Comparison of ENCODE assay signal across 8 cellular contexts in the genomic region with DNA sequence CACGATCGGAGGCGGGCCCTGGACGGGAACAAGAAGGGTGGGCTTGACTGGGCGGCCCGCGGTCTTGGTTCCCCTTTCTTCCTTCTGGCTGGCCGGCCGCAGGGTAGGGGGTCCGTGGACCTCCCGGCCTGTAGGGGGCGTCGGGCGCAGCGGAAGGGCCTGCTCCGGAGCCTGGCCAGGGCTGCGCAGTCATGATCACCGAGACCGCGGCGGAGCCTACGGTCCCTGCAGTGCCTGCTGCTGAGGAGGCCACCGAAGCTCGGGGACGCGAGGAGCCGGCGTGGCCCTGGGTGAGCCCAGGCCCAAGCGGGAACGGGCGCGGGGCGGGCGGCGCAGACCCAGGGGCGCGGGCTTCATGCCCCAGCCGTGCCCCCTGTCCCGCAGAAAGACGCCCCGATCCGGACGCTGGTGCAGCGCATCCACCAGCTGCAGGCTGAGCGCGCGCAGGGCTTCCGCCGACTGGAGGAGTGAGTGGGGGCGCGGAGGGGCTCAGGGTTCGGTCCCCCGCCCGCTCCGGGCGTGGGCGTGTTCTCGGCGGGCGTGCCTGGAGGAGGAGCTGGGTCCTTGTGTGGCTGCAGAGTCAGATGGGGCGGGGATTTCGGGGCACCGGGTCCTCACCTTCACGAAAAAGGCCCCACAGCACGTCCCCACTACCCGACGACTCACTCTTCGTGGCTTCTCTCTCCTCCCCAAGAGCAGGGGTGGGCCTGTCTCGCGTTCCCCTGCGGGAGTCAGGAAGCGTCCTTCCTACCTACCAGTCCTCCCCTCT. TPM values are rescaled to one million over a fixed set of nuclear protein-coding genes. Genes with fewer than 3 reads are reported as not detected.
DNase-seq lines count a peak whose midpoint lies in the region; ATAC-seq, FAIRE-seq and TF ChIP-seq lines count a peak whose summit lies in the region.

Gene REX1BD, plus strand, starts transcription at position 188 of the 769 bp plus-strand sequence. Its CDS starts 4 bp downstream, at position 192.

- intact Hi-C loops in PC-3 (cut with micrococcal nuclease) = no loop called here

- peak within 1 kb of the TSS; percentile 98 for H3K4me2 ChIP-seq in PC-3 (ENCODE audit: low read length)

- POLR2A ChIA-PET in PC-3 (lab: Charles Lee; ENCODE audit: unreplicated experiment) = interaction anchor here (0.6 to 1.5 kb wide), 3 partner anchors 17 to 330 kb away, joined by 3 to 19 read pairs (median 8); partner anchors contain the start of genes COPE and UBA52

- CTCF ChIA-PET in PC-3 (lab: Charles Lee) = interaction anchor here (0.5 to 1.0 kb wide), 3 partner anchors 31 to 497 kb away, joined by 3 to 5 read pairs (median 3); partner anchors contain the start of gene KXD1

- peak; percentile 79 for TF ChIP-seq CTCF in D721Med (IDR thresholded peaks at IDR 0.05; ENCODE audit: insufficient read depth, missing control alignments)
- peak; percentile 87 for TF ChIP-seq CTCF in PC-3 (conservative IDR thresholded peaks at IDR 0.05; ENCODE audit: low read depth, low read length)

- H3K4me1 ChIP-seq in HUES48 (ENCODE audit: control insufficient read depth, insufficient read depth, low read length) (peaks cover 20% of the 10 kb centered on the region; the same call in 1 of the 2 replicates), PC-3 (ENCODE audit: insufficient read depth, low read length) (peaks cover 22% of the 10 kb centered on the region), mucosa of stomach (ENCODE audit: control insufficient read depth, insufficient read depth, low read length) (peaks cover 12% of the 10 kb centered on the region)

- H3K27me3 ChIP-seq in HUES48 (ENCODE audit: control insufficient read depth, insufficient read depth, low read length) (no peaks in the 10 kb centered on the region), PC-3 (ENCODE audit: low read length) (no peaks in the 10 kb centered on the region), mucosa of stomach (ENCODE audit: control insufficient read depth, insufficient read depth, low read length) (peaks cover 5% of the 10 kb centered on the region)

- no TSS peak for BruUV-seq in PC-3 (replicated peaks; lab: Mats Ljungman, UMichigan)

- H3K9me3 ChIP-seq in HUES48 (ENCODE audit: control insufficient read depth, insufficient read depth, low read length) = no peaks in the 10 kb centered on the region
- no peaks in the 10 kb centered on the region for H3K9me3 ChIP-seq in PC-3 (ENCODE audit: low read length)
- H3K9me3 ChIP-seq in mucosa of stomach (ENCODE audit: control insufficient read depth, low read length) = no peaks in the 10 kb centered on the region

- ATAC-seq in GM21390 (IDR thresholded peaks at IDR 0.05; ENCODE audit: unreplicated experiment) = peak; percentile 80
- peak; percentile 84 for ATAC-seq in PC-3

- FAIRE-seq in D721Med (lab: Jason Lieb, UNC) = no peak

- H3K27ac ChIP-seq in HUES48 (ENCODE audit: low read depth, low read length) = peak within 1 kb of the TSS; percentile 95
- peak within 1 kb of the TSS; percentile 88 for H3K27ac ChIP-seq in PC-3 (ENCODE audit: low read length)

- DNase-seq in D721Med (ENCODE audit: insufficient read length, low spot score) (no peak), PC-3 (peak; percentile 75), activated T-cell treated with anti-CD3 and anti-CD28 coated beads for 4 hours (peak; percentile 83), erythroblast (lab: John Stamatoyannopoulos, UW) (peak; percentile 91 to 94)
- peak; percentile 67 to 79 for DNase-seq in stimulated activated CD8-positive, alpha-beta memory T cell treated with anti-CD3 and anti-CD28 coated beads, Interleukin-7, amount 100 ng/mL, for 1 hour (ENCODE audit: low read depth in 2 of 2)

- peak; percentile 68 for TF ChIP-seq POLR2A in erythroblast (IDR thresholded peaks at IDR 0.05; ENCODE audit: low read length)

- peaks cover 3% of the 10 kb centered on the region; the same call in 1 of the 2 replicates for H3K36me3 ChIP-seq in HUES48 (ENCODE audit: control insufficient read depth, insufficient read depth, low read length)
- no peaks in the 10 kb centered on the region for H3K36me3 ChIP-seq in PC-3 (ENCODE audit: low read depth, low read length)
- H3K36me3 ChIP-seq in mucosa of stomach (ENCODE audit: control insufficient read depth, insufficient read depth, low read length) = no peaks in the 10 kb centered on the region

- H3K79me2 ChIP-seq in PC-3 (ENCODE audit: low read length) = peaks cover 13% of the 10 kb centered on the region

- no peaks in the 10 kb centered on the region for H4K20me1 ChIP-seq in PC-3 (ENCODE audit: low read length)

- H3F3A ChIP-seq in PC-3 (ENCODE audit: low read length, unreplicated experiment) = no peaks in the 10 kb centered on the region

- H3K9ac ChIP-seq in HUES48 (ENCODE audit: low read depth, low read length) (peak within 1 kb of the TSS; percentile 78), PC-3 (ENCODE audit: low read length) (peak within 1 kb of the TSS; percentile 92), mucosa of stomach (ENCODE audit: low read length) (peak within 1 kb of the TSS; percentile 53)

- peak within 1 kb of the TSS; percentile 89 for H2AFZ ChIP-seq in PC-3 (ENCODE audit: low read length)

- peak within 1 kb of the TSS; percentile 82 for H3K4me3 ChIP-seq in HUES48 (ENCODE audit: low read depth, low read length)
- H3K4me3 ChIP-seq in PC-3 (ENCODE audit: low read length) = peak within 1 kb of the TSS; percentile 79
- H3K4me3 ChIP-seq in mucosa of stomach (ENCODE audit: low read length) = peak within 1 kb of the TSS; percentile 67

- no peaks in the 10 kb centered on the region for H3K9me2 ChIP-seq in PC-3 (replicated peaks; ENCODE audit: low read length)

RNA-seq across cellular contexts. Expression of gene REX1BD, which starts in this region (rescaled TPM):
- total RNA-seq in PC-3 (2014; rRNA removed) = 121 and 207 TPM in 2 replicates
